ENCODE assay signal across 1 cellular context in the genomic region with DNA sequence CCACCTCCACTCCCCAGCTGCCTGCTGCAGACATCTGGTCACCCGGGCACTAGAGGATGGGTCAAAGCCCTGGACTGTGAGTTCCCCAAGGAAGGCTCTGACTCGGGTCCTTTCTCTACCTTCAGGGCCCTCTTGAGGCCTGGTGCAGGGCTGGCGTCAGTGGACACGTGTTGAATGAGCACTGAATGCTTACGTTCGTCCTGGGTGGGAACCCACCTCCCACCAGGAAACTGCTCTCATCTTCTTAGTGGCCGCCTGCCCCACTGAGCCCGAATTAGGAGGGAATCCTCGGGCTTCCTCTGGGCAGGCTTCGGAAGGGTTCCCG.
TF ChIP-seq lines count a peak whose summit lies in the region.

No MANE protein-coding gene starts in this region.

TF ChIP-seq in GM23338, 12 proteins besides CTCF, POLR2A, EP300 and RAD21 (continued from another document):
- TF ChIP-seq, protein P1, sequence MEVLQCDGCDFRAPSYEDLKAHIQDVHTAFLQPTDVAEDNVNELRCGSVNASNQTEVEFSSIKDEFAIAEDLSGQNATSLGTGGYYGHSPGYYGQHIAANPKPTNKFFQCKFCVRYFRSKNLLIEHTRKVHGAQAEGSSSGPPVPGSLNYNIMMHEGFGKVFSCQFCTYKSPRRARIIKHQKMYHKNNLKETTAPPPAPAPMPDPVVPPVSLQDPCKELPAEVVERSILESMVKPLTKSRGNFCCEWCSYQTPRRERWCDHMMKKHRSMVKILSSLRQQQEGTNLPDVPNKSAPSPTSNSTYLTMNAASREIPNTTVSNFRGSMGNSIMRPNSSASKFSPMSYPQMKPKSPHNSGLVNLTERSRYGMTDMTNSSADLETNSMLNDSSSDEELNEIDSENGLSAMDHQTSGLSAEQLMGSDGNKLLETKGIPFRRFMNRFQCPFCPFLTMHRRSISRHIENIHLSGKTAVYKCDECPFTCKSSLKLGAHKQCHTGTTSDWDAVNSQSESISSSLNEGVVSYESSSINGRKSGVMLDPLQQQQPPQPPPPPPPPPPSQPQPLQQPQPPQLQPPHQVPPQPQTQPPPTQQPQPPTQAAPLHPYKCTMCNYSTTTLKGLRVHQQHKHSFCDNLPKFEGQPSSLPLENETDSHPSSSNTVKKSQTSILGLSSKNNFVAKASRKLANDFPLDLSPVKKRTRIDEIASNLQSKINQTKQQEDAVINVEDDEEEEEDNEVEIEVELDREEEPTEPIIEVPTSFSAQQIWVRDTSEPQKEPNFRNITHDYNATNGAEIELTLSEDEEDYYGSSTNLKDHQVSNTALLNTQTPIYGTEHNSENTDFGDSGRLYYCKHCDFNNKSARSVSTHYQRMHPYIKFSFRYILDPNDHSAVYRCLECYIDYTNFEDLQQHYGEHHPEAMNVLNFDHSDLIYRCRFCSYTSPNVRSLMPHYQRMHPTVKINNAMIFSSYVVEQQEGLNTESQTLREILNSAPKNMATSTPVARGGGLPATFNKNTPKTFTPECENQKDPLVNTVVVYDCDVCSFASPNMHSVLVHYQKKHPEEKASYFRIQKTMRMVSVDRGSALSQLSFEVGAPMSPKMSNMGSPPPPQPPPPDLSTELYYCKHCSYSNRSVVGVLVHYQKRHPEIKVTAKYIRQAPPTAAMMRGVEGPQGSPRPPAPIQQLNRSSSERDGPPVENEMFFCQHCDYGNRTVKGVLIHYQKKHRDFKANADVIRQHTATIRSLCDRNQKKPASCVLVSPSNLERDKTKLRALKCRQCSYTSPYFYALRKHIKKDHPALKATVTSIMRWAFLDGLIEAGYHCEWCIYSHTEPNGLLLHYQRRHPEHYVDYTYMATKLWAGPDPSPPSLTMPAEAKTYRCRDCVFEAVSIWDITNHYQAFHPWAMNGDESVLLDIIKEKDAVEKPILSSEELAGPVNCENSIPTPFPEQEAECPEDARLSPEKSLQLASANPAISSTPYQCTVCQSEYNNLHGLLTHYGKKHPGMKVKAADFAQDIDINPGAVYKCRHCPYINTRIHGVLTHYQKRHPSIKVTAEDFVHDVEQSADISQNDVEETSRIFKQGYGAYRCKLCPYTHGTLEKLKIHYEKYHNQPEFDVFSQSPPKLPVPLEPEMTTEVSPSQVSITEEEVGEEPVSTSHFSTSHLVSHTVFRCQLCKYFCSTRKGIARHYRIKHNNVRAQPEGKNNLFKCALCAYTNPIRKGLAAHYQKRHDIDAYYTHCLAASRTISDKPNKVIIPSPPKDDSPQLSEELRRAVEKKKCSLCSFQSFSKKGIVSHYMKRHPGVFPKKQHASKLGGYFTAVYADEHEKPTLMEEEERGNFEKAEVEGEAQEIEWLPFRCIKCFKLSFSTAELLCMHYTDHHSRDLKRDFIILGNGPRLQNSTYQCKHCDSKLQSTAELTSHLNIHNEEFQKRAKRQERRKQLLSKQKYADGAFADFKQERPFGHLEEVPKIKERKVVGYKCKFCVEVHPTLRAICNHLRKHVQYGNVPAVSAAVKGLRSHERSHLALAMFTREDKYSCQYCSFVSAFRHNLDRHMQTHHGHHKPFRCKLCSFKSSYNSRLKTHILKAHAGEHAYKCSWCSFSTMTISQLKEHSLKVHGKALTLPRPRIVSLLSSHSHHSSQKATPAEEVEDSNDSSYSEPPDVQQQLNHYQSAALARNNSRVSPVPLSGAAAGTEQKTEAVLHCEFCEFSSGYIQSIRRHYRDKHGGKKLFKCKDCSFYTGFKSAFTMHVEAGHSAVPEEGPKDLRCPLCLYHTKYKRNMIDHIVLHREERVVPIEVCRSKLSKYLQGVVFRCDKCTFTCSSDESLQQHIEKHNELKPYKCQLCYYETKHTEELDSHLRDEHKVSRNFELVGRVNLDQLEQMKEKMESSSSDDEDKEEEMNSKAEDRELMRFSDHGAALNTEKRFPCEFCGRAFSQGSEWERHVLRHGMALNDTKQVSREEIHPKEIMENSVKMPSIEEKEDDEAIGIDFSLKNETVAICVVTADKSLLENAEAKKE (CRISPR knock-in tag; IDR thresholded peaks at IDR 0.05) = no peak
TF ChIP-seq in GM23338: peak in this region for 0.
